ENCODE assay signal across 8 cellular contexts in genomic region chr12:120713861-120714482, GRCh38. TPM values are rescaled to one million over a fixed set of nuclear protein-coding genes. Genes with fewer than 3 reads are reported as not detected.
DNase-seq lines count a peak whose midpoint lies in the region; ATAC-seq, FAIRE-seq and TF ChIP-seq lines count a peak whose summit lies in the region.

No MANE protein-coding gene starts in this region.

- DNase-seq in CD1c-positive myeloid dendritic cell (ENCODE audit: extremely low spot score) = peak; percentile 90
- DNase-seq in NCI-H510A treated with DMSO at 0.1 percent for 48 hours (lab: John Stamatoyannopoulos, UW) = peak; percentile 90
- DNase-seq in activated CD4-positive, CD25-positive, alpha-beta regulatory T cell treated with anti-CD3 and anti-CD28 coated beads, Interleukin-2, amount 50 U/mL, for 72 hours = peak; percentile 66
- DNase-seq in cerebellum (ENCODE audit: low spot score) = peak; percentile 82
- DNase-seq in HepG2 (ENCODE audit: low spot score) = peak; percentile 73
- DNase-seq in stimulated activated CD4-positive, alpha-beta T cell treated with anti-CD3 and anti-CD28 coated beads, TNF-alpha, amount 100 ng/mL, for 4 hours (ENCODE audit: low read depth in 3 of 3) = peak in 2 of 3 experiments; percentile 24 to 70

- peak; percentile 73 for TF ChIP-seq RAD21 in HepG2 (CRISPR knock-in tag; IDR thresholded peaks at IDR 0.05)

- BruUV-seq in HepG2 (replicated peaks; lab: Mats Ljungman, UMichigan) = no TSS peak

- intact Hi-C loops in HepG2 (cut with micrococcal nuclease; ENCODE audit: unreplicated experiment) = loop anchor here (1.0 to 2.0 kb wide), 2 partner anchors 25 to 64 kb away; no protein-coding TSS in a partner anchor

- TF ChIP-seq EP300 in HepG2 (IDR thresholded peaks at IDR 0.05; ENCODE audit: low read depth in 2 of 2, low read length in 2 of 2) = no peak
- TF ChIP-seq EP300 in HepG2 (CRISPR knock-in tag; IDR thresholded peaks at IDR 0.05; ENCODE audit: borderline replicate concordance) = no peak

- in situ Hi-C loops in HepG2 (cut with HindIII; ENCODE audit: extremely low pct_ligation_motif_present, low pct_unique_long_range_greater_than_20kb) = loop anchor here (5.0 kb wide), 2 partner anchors 67 to 132 kb away; partner anchors contain the start of gene POP5

- H3K9ac ChIP-seq in HepG2 (ENCODE audit: insufficient read depth, low read depth, low read length) = no peak overlapping the region

- H3K4me1 ChIP-seq in HepG2 (ENCODE audit: insufficient read depth, low read length) = peaks cover 37% of the 10 kb centered on the region

- H2AFZ ChIP-seq in HepG2 (ENCODE audit: low read length) = no peak overlapping the region

- H3K79me2 ChIP-seq in HepG2 (ENCODE audit: insufficient read depth, low read length) = peaks cover 14% of the 10 kb centered on the region

- no peaks in the 10 kb centered on the region for H3K27me3 ChIP-seq in HepG2 (ENCODE audit: control insufficient read depth in 1 of 2, insufficient read depth in 2 of 2, low read length in 2 of 2)

- no peak overlapping the region for H3K4me3 ChIP-seq in HepG2 (replicated peaks in 1 of 3; ENCODE audit: insufficient read depth in 1 of 3, low read depth in 2 of 3, low read length in 3 of 3)

- H3K36me3 ChIP-seq in HepG2 (replicated peaks in 1 of 2; ENCODE audit: control insufficient read depth in 1 of 2, insufficient read depth in 2 of 2, low read length in 2 of 2) = peaks cover 2 to 33% of the 10 kb centered on the region in 2 experiments

- H4K20me1 ChIP-seq in HepG2 (ENCODE audit: insufficient read depth, low read length) = no peaks in the 10 kb centered on the region; the same call in 1 of the 2 replicates

- H3K27ac ChIP-seq in HepG2 (ENCODE audit: extremely low read length, insufficient read depth, low read length) = no peak overlapping the region

- FAIRE-seq in HepG2 (lab: Jason Lieb, UNC) = peak; percentile 86

- WGBS in HepG2 (ENCODE audit: low lambda C conversion rate) = 26% methylated on average over 4 of the region's 4 CpGs

- H3K9me3 ChIP-seq in HepG2 (ENCODE audit: low read length) = no peaks in the 10 kb centered on the region

- no peak for TF ChIP-seq POLR2A in HepG2 (IDR thresholded peaks at IDR 0.05; ENCODE audit: insufficient read depth in 1 of 2, low read depth in 2 of 2, low read length in 2 of 2)

- ATAC-seq in HG02852 (IDR thresholded peaks at IDR 0.05; ENCODE audit: unreplicated experiment) (peak; percentile 45), HepG2 (peak; percentile 47), HG03460 (IDR thresholded peaks at IDR 0.05; ENCODE audit: unreplicated experiment) (no peak)

- TF ChIP-seq CTCF in HepG2 (CRISPR knock-in tag; IDR thresholded peaks at IDR 0.05) = peak; percentile 84

- CTCF ChIA-PET in HepG2 (lab: Yijun Ruan, JAX; ENCODE audit: low intra/inter-chr PET ratio, low total read pairs) = interaction anchor here (1.3 to 2.9 kb wide), 3 partner anchors 65 to 130 kb away, joined by 4 to 26 read pairs (median 21); no protein-coding TSS in a partner anchor

- H3K4me2 ChIP-seq in HepG2 (ENCODE audit: low read depth, low read length) = no peak overlapping the region

- POLR2A ChIA-PET in HepG2 (lab: Yijun Ruan, JAX) = no interaction called here

TF ChIP-seq in HepG2, 621 proteins besides CTCF, POLR2A, EP300 and RAD21 (continues in another document):
- TF ChIP-seq CCAR2 (optimal IDR thresholded peaks at IDR 0.05; ENCODE audit: low read depth, low read length) (no peak), SMC3 (IDR thresholded peaks at IDR 0.05; ENCODE audit: low read length) (peak; percentile 93), PHB2 (IDR thresholded peaks at IDR 0.05; ENCODE audit: partially characterized antibody) (no peak), AGO1 (IDR thresholded peaks at IDR 0.05; ENCODE audit: low read depth, low read length, poor library complexity, severe bottlenecking) (no peak), PLRG1 (conservative IDR thresholded peaks at IDR 0.05) (no peak), XRCC5 (optimal IDR thresholded peaks at IDR 0.05; ENCODE audit: low read length) (peak; percentile 37)

RNA-seq across cellular contexts. Expression of gene UNC119B, which starts 3.7 kb away (rescaled TPM):
- total RNA-seq in cerebellum (20.8 TPM), HepG2 (2016; rRNA removed; fragmentation: Illumina TruSeq; extraction: Trizol) (19.6 and 30.7 TPM in 2 replicates)
- total RNA-seq in HepG2 (2016; cell fraction: cytosol; rRNA removed; fragmentation: Illumina TruSeq; extraction: Trizol; ENCODE audit: low read depth) = 4.9 and 5.2 TPM in 2 replicates
- total RNA-seq in HepG2 (2016; cell fraction: insoluble cytoplasmic fraction; rRNA removed; fragmentation: Illumina TruSeq; extraction: Trizol) = 20.3 and 28.2 TPM in 2 replicates
- total RNA-seq in HepG2 (2016; cell fraction: membrane; rRNA removed; fragmentation: Illumina TruSeq; extraction: Trizol) = 13.5 and 13.6 TPM in 2 replicates
- 15.8 and 19.8 TPM in 2 replicates for total RNA-seq in HepG2 (2016; cell fraction: nucleus; rRNA removed; fragmentation: Illumina TruSeq; extraction: Trizol)
- 18.6 and 19.7 TPM in 2 replicates for polyA plus RNA-seq in HepG2 (2011; rRNA removed)
- polyA plus RNA-seq in HepG2 (2011; cell fraction: cytosol; rRNA removed) = 14.9 and 17.8 TPM in 2 replicates
- polyA plus RNA-seq in HepG2 (2011; cell fraction: nucleus; rRNA removed) = 19.3 and 19.7 TPM in 2 replicates
- 16.7 and 17.6 TPM in 2 replicates for polyA plus RNA-seq in HepG2 (2012)
- polyA plus RNA-seq in HepG2 (2016; cell fraction: cytosol; fragmentation: Illumina TruSeq; extraction: Trizol; ENCODE audit: low read depth) = 3.8 and 4.1 TPM in 2 replicates
- 27.6 and 27.9 TPM in 2 replicates for polyA plus RNA-seq in HepG2 (2016; cell fraction: insoluble cytoplasmic fraction; fragmentation: Illumina TruSeq; extraction: Trizol; ENCODE audit: low read depth)
- polyA plus RNA-seq in HepG2 (2016; cell fraction: membrane; fragmentation: Illumina TruSeq; extraction: Trizol; ENCODE audit: low read depth) = 9.0 TPM in 2 replicates
- 25.6 and 26.1 TPM in 2 replicates for polyA plus RNA-seq in HepG2 (2016; cell fraction: nucleus; fragmentation: Illumina TruSeq; extraction: Trizol; ENCODE audit: insufficient read depth, low read depth)
- 27.6 and 29.3 TPM in 2 replicates for polyA minus RNA-seq in HepG2 (2011; rRNA and poly(A)+ RNA removed; ENCODE audit: low replicate concordance)
- polyA minus RNA-seq in HepG2 (2011; cell fraction: cytosol; rRNA and poly(A)+ RNA removed) = 14.1 and 15.8 TPM in 2 replicates
- 11.6 and 11.8 TPM in 2 replicates for polyA minus RNA-seq in HepG2 (2011; cell fraction: nucleus; rRNA and poly(A)+ RNA removed)

RNA-seq across cellular contexts. Expression of gene ACADS, which starts 11.7 kb away (rescaled TPM):
- 3.3 TPM for total RNA-seq in cerebellum
- total RNA-seq in HepG2 (2016; rRNA removed; fragmentation: Illumina TruSeq; extraction: Trizol) = 22.4 and 27.7 TPM in 2 replicates
- 6.0 and 6.3 TPM in 2 replicates for total RNA-seq in HepG2 (2016; cell fraction: cytosol; rRNA removed; fragmentation: Illumina TruSeq; extraction: Trizol; ENCODE audit: low read depth)
- total RNA-seq in HepG2 (2016; cell fraction: insoluble cytoplasmic fraction; rRNA removed; fragmentation: Illumina TruSeq; extraction: Trizol) = 23.1 and 29.1 TPM in 2 replicates
- total RNA-seq in HepG2 (2016; cell fraction: membrane; rRNA removed; fragmentation: Illumina TruSeq; extraction: Trizol) = 9.4 and 9.6 TPM in 2 replicates
- total RNA-seq in HepG2 (2016; cell fraction: nucleus; rRNA removed; fragmentation: Illumina TruSeq; extraction: Trizol) = 15.4 and 17.9 TPM in 2 replicates
- polyA plus RNA-seq in HepG2 (2011; rRNA removed) = 17.4 and 25.4 TPM in 2 replicates
- polyA plus RNA-seq in HepG2 (2011; cell fraction: cytosol; rRNA removed) = 18.0 and 24.2 TPM in 2 replicates
- 56.5 and 57.9 TPM in 2 replicates for polyA plus RNA-seq in HepG2 (2011; cell fraction: nucleus; rRNA removed)
- polyA plus RNA-seq in HepG2 (2012) = 16.1 and 18.5 TPM in 2 replicates
- polyA plus RNA-seq in HepG2 (2016; cell fraction: cytosol; fragmentation: Illumina TruSeq; extraction: Trizol; ENCODE audit: low read depth) = 4.5 and 4.6 TPM in 2 replicates
- polyA plus RNA-seq in HepG2 (2016; cell fraction: insoluble cytoplasmic fraction; fragmentation: Illumina TruSeq; extraction: Trizol; ENCODE audit: low read depth) = 17.0 and 22.0 TPM in 2 replicates
- polyA plus RNA-seq in HepG2 (2016; cell fraction: membrane; fragmentation: Illumina TruSeq; extraction: Trizol; ENCODE audit: low read depth) = 5.6 and 5.7 TPM in 2 replicates
- 30.9 and 31.9 TPM in 2 replicates for polyA plus RNA-seq in HepG2 (2016; cell fraction: nucleus; fragmentation: Illumina TruSeq; extraction: Trizol; ENCODE audit: insufficient read depth, low read depth)
- 6.9 and 23.2 TPM in 2 replicates for polyA minus RNA-seq in HepG2 (2011; rRNA and poly(A)+ RNA removed; ENCODE audit: low replicate concordance)
- polyA minus RNA-seq in HepG2 (2011; cell fraction: cytosol; rRNA and poly(A)+ RNA removed) = 15.2 and 16.1 TPM in 2 replicates
- 9.3 and 10.6 TPM in 2 replicates for polyA minus RNA-seq in HepG2 (2011; cell fraction: nucleus; rRNA and poly(A)+ RNA removed)

RNA-seq across cellular contexts. Expression of gene MLEC, which starts 27.0 kb away (rescaled TPM):
- total RNA-seq in cerebellum = 46.8 TPM
- total RNA-seq in HepG2 (2016; rRNA removed; fragmentation: Illumina TruSeq; extraction: Trizol) = 95.5 and 156 TPM in 2 replicates
- 31.1 and 43.3 TPM in 2 replicates for total RNA-seq in HepG2 (2016; cell fraction: cytosol; rRNA removed; fragmentation: Illumina TruSeq; extraction: Trizol; ENCODE audit: low read depth)
- total RNA-seq in HepG2 (2016; cell fraction: insoluble cytoplasmic fraction; rRNA removed; fragmentation: Illumina TruSeq; extraction: Trizol) = 92.5 and 153 TPM in 2 replicates
- 74.8 and 84.9 TPM in 2 replicates for total RNA-seq in HepG2 (2016; cell fraction: membrane; rRNA removed; fragmentation: Illumina TruSeq; extraction: Trizol)
- total RNA-seq in HepG2 (2016; cell fraction: nucleus; rRNA removed; fragmentation: Illumina TruSeq; extraction: Trizol) = 133 and 164 TPM in 2 replicates
- polyA plus RNA-seq in HepG2 (2011; rRNA removed) = 35.3 and 49.8 TPM in 2 replicates
- 26.8 and 37.8 TPM in 2 replicates for polyA plus RNA-seq in HepG2 (2011; cell fraction: cytosol; rRNA removed)
- 18.9 and 25.8 TPM in 2 replicates for polyA plus RNA-seq in HepG2 (2011; cell fraction: nucleus; rRNA removed)
- polyA plus RNA-seq in HepG2 (2012) = 53.8 and 55.5 TPM in 2 replicates
- 50.6 and 60.4 TPM in 2 replicates for polyA plus RNA-seq in HepG2 (2016; cell fraction: cytosol; fragmentation: Illumina TruSeq; extraction: Trizol; ENCODE audit: low read depth)
- 79.3 and 82.1 TPM in 2 replicates for polyA plus RNA-seq in HepG2 (2016; cell fraction: insoluble cytoplasmic fraction; fragmentation: Illumina TruSeq; extraction: Trizol; ENCODE audit: low read depth)
- 61.3 and 75.0 TPM in 2 replicates for polyA plus RNA-seq in HepG2 (2016; cell fraction: membrane; fragmentation: Illumina TruSeq; extraction: Trizol; ENCODE audit: low read depth)
- 177 and 196 TPM in 2 replicates for polyA plus RNA-seq in HepG2 (2016; cell fraction: nucleus; fragmentation: Illumina TruSeq; extraction: Trizol; ENCODE audit: insufficient read depth, low read depth)
- 39.9 and 58.9 TPM in 2 replicates for polyA minus RNA-seq in HepG2 (2011; rRNA and poly(A)+ RNA removed; ENCODE audit: low replicate concordance)
- polyA minus RNA-seq in HepG2 (2011; cell fraction: cytosol; rRNA and poly(A)+ RNA removed) = 37.0 and 60.4 TPM in 2 replicates
- polyA minus RNA-seq in HepG2 (2011; cell fraction: nucleus; rRNA and poly(A)+ RNA removed) = 19.3 and 30.8 TPM in 2 replicates
